ENCODE assay signal across 1 cellular context in genomic region chr3:78917541-78917940, GRCh38.
TF ChIP-seq lines count a peak whose summit lies in the region.

No MANE protein-coding gene starts in this region.

TF ChIP-seq in SK-N-SH, 30 proteins besides CTCF, POLR2A, EP300 and RAD21 (continued from another document):
- no peak for TF ChIP-seq PBX3 (IDR thresholded peaks at IDR 0.05)
- no peak for TF ChIP-seq TEAD4 (IDR thresholded peaks at IDR 0.05; ENCODE audit: borderline replicate concordance, insufficient read depth)
TF ChIP-seq in SK-N-SH: peak in this region for 0.
